Comparison of ENCODE assay signal across 1 cellular context in genomic region chr18:36157441-36157840, GRCh38.
TF ChIP-seq lines count a peak whose summit lies in the region.

No MANE protein-coding gene starts in this region.

TF ChIP-seq in SK-N-SH, 30 proteins besides CTCF, POLR2A, EP300 and RAD21 (continued from another document):
- no peak for TF ChIP-seq USF2 (IDR thresholded peaks at IDR 0.05; ENCODE audit: borderline replicate concordance, low read depth, low read length)
- no peak for TF ChIP-seq RFX5 (IDR thresholded peaks at IDR 0.05; ENCODE audit: low read length)
- no peak for TF ChIP-seq NRF1 (IDR thresholded peaks at IDR 0.05; ENCODE audit: low read depth, low read length)
- TF ChIP-seq ELF1 (IDR thresholded peaks at IDR 0.05): no peak
- TF ChIP-seq MXI1 (IDR thresholded peaks at IDR 0.05; ENCODE audit: low read depth, low read length): no peak
- no peak for TF ChIP-seq TCF12 (IDR thresholded peaks at IDR 0.05)
- TF ChIP-seq FOSL2 (IDR thresholded peaks at IDR 0.05; ENCODE audit: borderline replicate concordance, low read depth): no peak
